ENCODE assay signal across 8 cellular contexts in genomic region chr7:66920256-66920655, GRCh38. TPM values are rescaled to one million over a fixed set of nuclear protein-coding genes. Genes with fewer than 3 reads are reported as not detected.
DNase-seq lines count a peak whose midpoint lies in the region; ATAC-seq and TF ChIP-seq lines count a peak whose summit lies in the region.

No MANE protein-coding gene starts in this region.

- WGBS in suprapubic skin, result 81% methylated on average over 3 of the region's 3 CpGs

- H3K9me3 ChIP-seq in iPS-20b (ENCODE audit: insufficient read depth, low read depth, low read length), result no peaks in the 10 kb centered on the region
- no peaks in the 10 kb centered on the region for H3K9me3 ChIP-seq in suprapubic skin

- H3K4me3 ChIP-seq in iPS-20b (ENCODE audit: low read length), result peak overlapping the region; percentile 87
- H3K4me3 ChIP-seq in suprapubic skin, result peak overlapping the region; percentile 92

- H3K27me3 ChIP-seq in iPS-20b (ENCODE audit: insufficient read depth, low read length) (no peaks in the 10 kb centered on the region), suprapubic skin (no peaks in the 10 kb centered on the region)

- DNase-seq in activated CD4-positive, alpha-beta T cell treated with anti-CD3 and anti-CD28 coated beads for 36 hours, result no peak
- no peak for DNase-seq in activated CD4-positive, alpha-beta T cell treated with anti-CD3 and anti-CD28 coated beads, Interleukin-2, amount 50 U/mL, for 48 hours
- no peak for DNase-seq in activated B cell treated with CpG ODN at 0.5 μM for 24 hours
- no peak for DNase-seq in suprapubic skin (ENCODE audit: low spot score in 2 of 2)
- DNase-seq in SHP77 treated with DMSO at 0.1 percent for 48 hours (lab: John Stamatoyannopoulos, UW), result no peak
- no peak for DNase-seq in SIG-M5 (lab: John Stamatoyannopoulos, UW)

- H3K36me3 ChIP-seq in iPS-20b (ENCODE audit: insufficient read depth, low read depth, low read length) (no peaks in the 10 kb centered on the region), suprapubic skin (no peaks in the 10 kb centered on the region)

- H3K4me3 Mint-ChIP-seq in activated CD4-positive, alpha-beta T cell treated with anti-CD3 and anti-CD28 coated beads for 36 hours, result peak overlapping the region; percentile 96
- peak overlapping the region; percentile 46 for H3K4me3 Mint-ChIP-seq in activated B cell treated with CpG ODN at 0.5 μM for 24 hours

- TF ChIP-seq CTCF in activated B cell treated with CpG ODN at 0.5 μM for 24 hours (IDR thresholded peaks at IDR 0.05) (no peak), suprapubic skin (IDR thresholded peaks at IDR 0.05) (no peak)

- H3K27ac ChIP-seq in iPS-20b (ENCODE audit: low read length), result no peak overlapping the region
- H3K27ac ChIP-seq in suprapubic skin, result no peak overlapping the region

- TF ChIP-seq POLR2A in suprapubic skin (IDR thresholded peaks at IDR 0.05), result no peak

- H3K4me1 Mint-ChIP-seq in activated CD4-positive, alpha-beta T cell treated with anti-CD3 and anti-CD28 coated beads for 36 hours, result peaks cover 30% of the 10 kb centered on the region
- H3K4me1 Mint-ChIP-seq in activated B cell treated with CpG ODN at 0.5 μM for 24 hours, result peaks cover 36% of the 10 kb centered on the region

- H3K27ac Mint-ChIP-seq in activated CD4-positive, alpha-beta T cell treated with anti-CD3 and anti-CD28 coated beads for 36 hours, result peak overlapping the region; percentile 76
- H3K27ac Mint-ChIP-seq in activated B cell treated with CpG ODN at 0.5 μM for 24 hours, result no peak overlapping the region

- no peaks in the 10 kb centered on the region for H3K9me3 Mint-ChIP-seq in activated CD4-positive, alpha-beta T cell treated with anti-CD3 and anti-CD28 coated beads for 36 hours (ENCODE audit: low read depth)
- H3K9me3 Mint-ChIP-seq in activated B cell treated with CpG ODN at 0.5 μM for 24 hours, result no peaks in the 10 kb centered on the region

- POLR2A ChIA-PET in activated CD4-positive, alpha-beta T cell treated with anti-CD3 and anti-CD28 coated beads for 36 hours (lab: Charles Lee), result interaction anchor here (0.7 kb wide), 1 partner anchor 96 kb away, joined by 4 read pairs; no protein-coding TSS in a partner anchor
- POLR2A ChIA-PET in activated B cell treated with CpG ODN at 0.5 μM for 24 hours (lab: Charles Lee), result interaction anchor here (0.6 to 2.0 kb wide), 14 partner anchors 10 to 714 kb away, joined by 3 to 32 read pairs (median 4); partner anchors contain the start of genes RABGEF1, SBDS and TYW1

- CTCF ChIA-PET in activated CD4-positive, alpha-beta T cell treated with anti-CD3 and anti-CD28 coated beads for 36 hours (lab: Charles Lee), result no interaction called here
- CTCF ChIA-PET in activated B cell treated with CpG ODN at 0.5 μM for 24 hours (lab: Charles Lee), result no interaction called here

- no peak for ATAC-seq in activated CD4-positive, alpha-beta T cell treated with anti-CD3 and anti-CD28 coated beads for 36 hours
- ATAC-seq in activated B cell treated with CpG ODN at 0.5 μM for 24 hours (ENCODE audit: low read depth), result no peak
- no peak for ATAC-seq in GM21825 (IDR thresholded peaks at IDR 0.05; ENCODE audit: unreplicated experiment)

- H3K4me1 ChIP-seq in iPS-20b (ENCODE audit: insufficient read depth, low read length), result peaks cover 5% of the 10 kb centered on the region; the same call in 1 of the 2 replicates
- peaks cover 31% of the 10 kb centered on the region for H3K4me1 ChIP-seq in suprapubic skin

- TF ChIP-seq EP300 in suprapubic skin (IDR thresholded peaks at IDR 0.05), result no peak

- H3K27me3 Mint-ChIP-seq in activated CD4-positive, alpha-beta T cell treated with anti-CD3 and anti-CD28 coated beads for 36 hours, result no peaks in the 10 kb centered on the region
- H3K27me3 Mint-ChIP-seq in activated B cell treated with CpG ODN at 0.5 μM for 24 hours, result no peaks in the 10 kb centered on the region

- H3K36me3 Mint-ChIP-seq in activated CD4-positive, alpha-beta T cell treated with anti-CD3 and anti-CD28 coated beads for 36 hours (ENCODE audit: low read depth), result peaks cover 17% of the 10 kb centered on the region
- peaks cover 21% of the 10 kb centered on the region for H3K36me3 Mint-ChIP-seq in activated B cell treated with CpG ODN at 0.5 μM for 24 hours (ENCODE audit: low read depth)

- H3K9ac ChIP-seq in iPS-20b (ENCODE audit: low read depth, low read length), result peak overlapping the region; percentile 79; the same call in 1 of the 2 replicates

- intact Hi-C loops in activated CD4-positive, alpha-beta T cell treated with anti-CD3 and anti-CD28 coated beads for 36 hours (cut with DNase I, micrococcal nuclease), result loop anchor here (1.0 to 5.0 kb wide), 6 partner anchors 37 to 1883 kb away; partner anchors contain the start of gene GUSB (in 1 of the 2)
- intact Hi-C loops in activated B cell treated with CpG ODN at 0.5 μM for 24 hours (cut with micrococcal nuclease), result loop anchor here (2.0 kb wide), 2 partner anchors 237 to 291 kb away; partner anchors contain the start of gene KCTD7

RNA-seq across cellular contexts. Expression of gene TMEM248, which starts 0.8 kb away (rescaled TPM):
- total RNA-seq in activated CD4-positive, alpha-beta T cell treated with anti-CD3 and anti-CD28 coated beads for 36 hours, result 10 to 100 TPM; 70.5 to 85.8 TPM
- total RNA-seq in activated B cell treated with CpG ODN at 0.5 μM for 24 hours, result 89.2 and 95.0 TPM in 2 replicates
- total RNA-seq in suprapubic skin, result 10 to 100 TPM; 80.6 to 99.2 (median 91.0) TPM
